ENCODE assay signal across 19 cellular contexts in genomic region chr16:65624696-65625095, GRCh38.
DNase-seq lines count a peak whose midpoint lies in the region; TF ChIP-seq lines count a peak whose summit lies in the region.
"Had no signal": no experiment of that assay in that cellular context is flagged by ENCODE, and none has a peak within 500 bp of the region (broad histone marks: within the 10 kb centered on the region; RNA-seq: fewer than 3 reads in every experiment).

No MANE protein-coding gene starts in this region.

- H3K4me1 Mint-ChIP-seq in Caco-2 (ENCODE audit: low read depth, unreplicated experiment): no peaks in the 10 kb centered on the region
- H3K4me1 Mint-ChIP-seq: CD4-positive, CD25-positive, alpha-beta regulatory T cell had no signal

- no peak overlapping the region for H3K4ac ChIP-seq in neuronal stem cell (ENCODE audit: low read length)

- H3K4me3 Mint-ChIP-seq in Caco-2 (ENCODE audit: unreplicated experiment): no peak overlapping the region
- H3K4me3 Mint-ChIP-seq: CD4-positive, CD25-positive, alpha-beta regulatory T cell had no signal

- POLR2A ChIA-PET in Caco-2 (lab: Charles Lee): no interaction called here

- no peak overlapping the region for H2AK5ac ChIP-seq in neuronal stem cell (ENCODE audit: low read depth, low read length)

- peak overlapping the region; percentile 53 for H3K23ac ChIP-seq in neuronal stem cell (ENCODE audit: low read depth, low read length, poor library complexity)

- in situ Hi-C loops in brain microvascular endothelial cell (cut with HindIII; ENCODE audit: low pct_ligation_motif_present, low sequenced_read_pairs): no loop called here

- no peaks in the 10 kb centered on the region for H3K9me3 ChIP-seq in BLaER1 treated with 17β-estradiol and CSF1 and Interleukin-3, amounts not matched to agents 10 nM and 100 nM (replicated peaks in 1 of 11)
- H3K9me3 ChIP-seq in fibroblast of lung (ENCODE audit: control insufficient read depth, insufficient read depth, low read depth, low read length) (no peaks in the 10 kb centered on the region), neuronal stem cell (replicated peaks in 1 of 2; ENCODE audit: control insufficient read depth in 2 of 2, insufficient read depth in 1 of 2, low read depth in 1 of 2, low read length in 2 of 2) (peaks cover 0 to 2% of the 10 kb centered on the region in 2 donors), Caco-2 (no peaks in the 10 kb centered on the region), thyroid gland (no peaks in the 10 kb centered on the region)

- TF ChIP-seq POLR2A in thyroid gland (IDR thresholded peaks at IDR 0.05): no peak

- no peaks in the 10 kb centered on the region for H3K27me3 ChIP-seq in BLaER1 treated with 17β-estradiol and CSF1 and Interleukin-3, amounts not matched to agents 10 nM and 100 nM
- H3K27me3 ChIP-seq in fibroblast of lung (ENCODE audit: control insufficient read depth, insufficient read depth, low read length) (no peaks in the 10 kb centered on the region), neuronal stem cell (ENCODE audit: control insufficient read depth in 3 of 3, insufficient read depth in 3 of 3, low read depth in 1 of 3, low read length in 3 of 3) (no peaks in the 10 kb centered on the region), brain microvascular endothelial cell (replicated peaks) (no peaks in the 10 kb centered on the region), Caco-2 (replicated peaks; ENCODE audit: control insufficient read depth, insufficient read depth, low read length) (no peaks in the 10 kb centered on the region; the same call in 1 of the 2 replicates), thyroid gland (no peaks in the 10 kb centered on the region)

- no peak overlapping the region for H4K8ac ChIP-seq in neuronal stem cell (ENCODE audit: low read depth, low read length)

- no peaks in the 10 kb centered on the region for H3K79me2 ChIP-seq in fibroblast of lung (ENCODE audit: control insufficient read depth, insufficient read depth, low read length)

- H2BK120ac ChIP-seq in neuronal stem cell (ENCODE audit: low read depth, low read length): no peak overlapping the region

- no TSS peak for BruUV-seq in Caco-2 (replicated peaks; lab: Mats Ljungman, UMichigan)

- no peak overlapping the region for H3K18ac ChIP-seq in neuronal stem cell (ENCODE audit: low read length)

- no peaks in the 10 kb centered on the region for H3K79me1 ChIP-seq in neuronal stem cell (ENCODE audit: low read depth, low read length)

- H3K27ac ChIP-seq in BLaER1 treated with 17β-estradiol and CSF1 and Interleukin-3, amounts not matched to agents 10 nM and 100 nM: peak overlapping the region in 9 of 11 experiments; percentile 1 to 67 (median 52); a peak in 16 of 22 replicates
- H3K27ac ChIP-seq in fibroblast of lung (ENCODE audit: insufficient read depth, low read length) (no peak overlapping the region), neuronal stem cell (replicated peaks; ENCODE audit: low read length) (no peak overlapping the region), brain microvascular endothelial cell (no peak overlapping the region), thyroid gland (no peak overlapping the region)
- H3K27ac ChIP-seq: HL-60 had no signal

- H2BK5ac ChIP-seq in neuronal stem cell (ENCODE audit: low read length): no peak overlapping the region

- no peaks in the 10 kb centered on the region for H3K36me3 Mint-ChIP-seq in Caco-2 (ENCODE audit: insufficient read depth, unreplicated experiment)
- H3K36me3 Mint-ChIP-seq: CD4-positive, CD25-positive, alpha-beta regulatory T cell had no signal

- no peak overlapping the region for H2BK15ac ChIP-seq in neuronal stem cell (ENCODE audit: low read length)

- H3K14ac ChIP-seq in neuronal stem cell (ENCODE audit: low read length): peak overlapping the region; percentile 31

- H3K4me1 ChIP-seq in BLaER1 treated with 17β-estradiol and CSF1 and Interleukin-3, amounts not matched to agents 10 nM and 100 nM: peaks cover 42 to 65% (median 60%) of the 10 kb centered on the region in 10 experiments
- no peaks in the 10 kb centered on the region for H3K4me1 ChIP-seq in fibroblast of lung (ENCODE audit: control insufficient read depth, extremely low read depth, insufficient read depth, low read length)
- no peaks in the 10 kb centered on the region for H3K4me1 ChIP-seq in neuronal stem cell (ENCODE audit: control insufficient read depth in 2 of 2, insufficient read depth in 1 of 2, low read depth in 1 of 2, low read length in 2 of 2)
- H3K4me1 ChIP-seq in Caco-2: no peaks in the 10 kb centered on the region
- H3K4me1 ChIP-seq in thyroid gland: no peaks in the 10 kb centered on the region

- peaks cover 6% of the 10 kb centered on the region for H3K9me3 Mint-ChIP-seq in Caco-2 (ENCODE audit: unreplicated experiment)

- intact Hi-C loops in Caco-2 (cut with micrococcal nuclease; ENCODE audit: unreplicated experiment) (no loop called here), thyroid gland (cut with DNase I) (no loop called here)

- WGBS in neuronal stem cell (ENCODE audit: extremely low coverage in 2 of 2, insufficient read length in 2 of 2, insufficient replicate concordance in 1 of 2), 2 donors: no CpG with 5 or more reads among the region's 2 CpGs
- 77 to 90% methylated on average over 2 of the region's 2 CpGs for WGBS in thyroid gland, 2 donors

- peak overlapping the region in 4 of 11 experiments; percentile 10 to 44 (median 32); a peak in 4 of 22 replicates for H3K9ac ChIP-seq in BLaER1 treated with 17β-estradiol and CSF1 and Interleukin-3, amounts not matched to agents 10 nM and 100 nM
- H3K9ac ChIP-seq in fibroblast of lung (ENCODE audit: insufficient read depth, low read length) (no peak overlapping the region), neuronal stem cell (ENCODE audit: low read depth, low read length, poor library complexity) (no peak overlapping the region)

- H3K27ac Mint-ChIP-seq in Caco-2 (ENCODE audit: unreplicated experiment): no peak overlapping the region
- H3K27ac Mint-ChIP-seq: CD4-positive, CD25-positive, alpha-beta regulatory T cell had no signal

- no peak overlapping the region for H2AFZ ChIP-seq in fibroblast of lung (ENCODE audit: low read length)
- no peak overlapping the region for H2AFZ ChIP-seq in neuronal stem cell (ENCODE audit: low read length)

- DNase-seq in OCI-M1 (lab: John Stamatoyannopoulos, UW) (peak; percentile 37), fibroblast of lung (ENCODE audit: low read depth in 2 of 2) (peak; percentile 20 to 23), neuronal stem cell (ENCODE audit: low spot score) (no peak), brain microvascular endothelial cell (no peak), Caco-2 (no peak), thyroid gland (no peak)
- DNase-seq in stimulated activated CD4-positive, alpha-beta T cell treated with anti-CD3 and anti-CD28 coated beads, Interleukin-2, amount 100 ng/mL, for 48 hours: no peak
- DNase-seq: CD4-positive, CD25-positive, alpha-beta regulatory T cell; DMS79 treated with DMSO at 0.1 percent for 48 hours; GF-D8; GOT3; NCI-H1092; NCI-H1694; NCI-H345; NCI-H69; SIG-M5 had no signal

- CTCF ChIA-PET in Caco-2 (lab: Charles Lee): no interaction called here

- peaks cover 32% of the 10 kb centered on the region for H3K27me3 Mint-ChIP-seq in Caco-2 (ENCODE audit: insufficient read depth, unreplicated experiment)
- H3K27me3 Mint-ChIP-seq: CD4-positive, CD25-positive, alpha-beta regulatory T cell had no signal

- H3K36me3 ChIP-seq in BLaER1 treated with 17β-estradiol and CSF1 and Interleukin-3, amounts not matched to agents 10 nM and 100 nM: no peaks in the 10 kb centered on the region
- H3K36me3 ChIP-seq in fibroblast of lung (ENCODE audit: control insufficient read depth, insufficient read depth, low read length) (no peaks in the 10 kb centered on the region), neuronal stem cell (replicated peaks in 1 of 2; ENCODE audit: control insufficient read depth in 2 of 2, insufficient read depth in 2 of 2, low read length in 2 of 2) (no peaks in the 10 kb centered on the region), brain microvascular endothelial cell (replicated peaks) (no peaks in the 10 kb centered on the region), Caco-2 (ENCODE audit: control insufficient read depth, insufficient read depth, low read length) (no peaks in the 10 kb centered on the region), thyroid gland (no peaks in the 10 kb centered on the region)

- TF ChIP-seq CTCF in fibroblast of lung (conservative IDR thresholded peaks at IDR 0.05 in 1 of 2, IDR thresholded peaks at IDR 0.05 in 1 of 2; ENCODE audit: low read depth in 1 of 2, low read length in 2 of 2) (no peak), brain microvascular endothelial cell (IDR thresholded peaks at IDR 0.05; ENCODE audit: low read depth, low read length, missing control alignments) (no peak), Caco-2 (IDR thresholded peaks at IDR 0.05; ENCODE audit: insufficient read depth in 1 of 2, low read depth in 1 of 2, low read length in 1 of 2, severe bottlenecking in 1 of 2, unreplicated experiment in 1 of 2) (no peak), thyroid gland (IDR thresholded peaks at IDR 0.05) (no peak)

- peak overlapping the region; percentile 41 to 91 (median 75) for H3K4me2 ChIP-seq in BLaER1 treated with 17β-estradiol and CSF1 and Interleukin-3, amounts not matched to agents 10 nM and 100 nM
- no peak overlapping the region for H3K4me2 ChIP-seq in fibroblast of lung (ENCODE audit: extremely low read depth, insufficient read depth, low read length)
- H3K4me2 ChIP-seq in neuronal stem cell (ENCODE audit: insufficient read depth, low read length, poor library complexity, severe bottlenecking): no peak overlapping the region

- no peak overlapping the region for H4K91ac ChIP-seq in neuronal stem cell (ENCODE audit: low read depth, low read length, poor library complexity)

- no peaks in the 10 kb centered on the region for H4K20me1 ChIP-seq in BLaER1 treated with 17β-estradiol and CSF1 and Interleukin-3, amounts not matched to agents 10 nM and 100 nM
- no peaks in the 10 kb centered on the region for H4K20me1 ChIP-seq in fibroblast of lung (ENCODE audit: control insufficient read depth, extremely low read depth, insufficient read depth, low read length)

- no peak overlapping the region for H2BK12ac ChIP-seq in neuronal stem cell (ENCODE audit: low read length)

- H3K4me3 ChIP-seq in BLaER1 treated with 17β-estradiol and CSF1 and Interleukin-3, amounts not matched to agents 10 nM and 100 nM: no peak overlapping the region
- H3K4me3 ChIP-seq in fibroblast of lung (replicated peaks in 1 of 4; ENCODE audit: control extremely low read depth in 1 of 4, insufficient read depth in 1 of 4, low read depth in 3 of 4, low read length in 4 of 4) (no peak overlapping the region), neuronal stem cell (ENCODE audit: low read length in 2 of 2) (no peak overlapping the region), brain microvascular endothelial cell (ENCODE audit: low read depth, low read length) (no peak overlapping the region), Caco-2 (ENCODE audit: low read depth, low read length) (no peak overlapping the region), thyroid gland (replicated peaks in 1 of 3) (no peak overlapping the region)
- H3K4me3 ChIP-seq: K562 had no signal

Comparison
In these comparisons a context has a peak if more than half of its experiments do, and no peak if none do; other contexts are left out.
1. H3K27ac ChIP-seq: peak in BLaER1 treated with 17β-estradiol and CSF1 and Interleukin-3, amounts not matched to agents 10 nM and 100 nM (9 of 11); none in fibroblast of lung (single experiment), neuronal stem cell (single experiment), brain microvascular endothelial cell (single experiment) and thyroid gland (0 of 3).
2. H3K4me2 ChIP-seq: peak in BLaER1 treated with 17β-estradiol and CSF1 and Interleukin-3, amounts not matched to agents 10 nM and 100 nM (11 of 11); none in fibroblast of lung (single experiment) and neuronal stem cell (single experiment).
3. DNase-seq: peak in OCI-M1 (single experiment) and fibroblast of lung (2 of 2); none in neuronal stem cell (single experiment), brain microvascular endothelial cell (single experiment), stimulated activated CD4-positive, alpha-beta T cell treated with anti-CD3 and anti-CD28 coated beads, Interleukin-2, amount 100 ng/mL, for 48 hours (0 of 2), Caco-2 (0 of 2) and thyroid gland (0 of 2).